In genomic region chr11:95506777-95507176, GRCh38 we compare ENCODE assay signal across 19 cellular contexts.
"Had no signal": no experiment of that assay in that cellular context is flagged by ENCODE, and none has a peak within 500 bp of the region (broad histone marks: within the 10 kb centered on the region; RNA-seq: fewer than 3 reads in every experiment).

No MANE protein-coding gene starts in this region.

- H3K9me3 Mint-ChIP-seq: activated naive CD8-positive, alpha-beta T cell treated with anti-CD3 and anti-CD28 coated beads for 36 hours; effector memory CD8-positive, alpha-beta T cell; naive thymus-derived CD8-positive, alpha-beta T cell had no signal

- H3K9me3 ChIP-seq: body of pancreas, gastrocnemius medialis, psoas muscle, thoracic aorta had no signal

- H3K36me3 Mint-ChIP-seq: activated naive CD8-positive, alpha-beta T cell treated with anti-CD3 and anti-CD28 coated beads for 36 hours; naive thymus-derived CD8-positive, alpha-beta T cell had no signal

- H3K27me3 ChIP-seq: body of pancreas, gastrocnemius medialis had no signal

- H3K36me3 ChIP-seq: gastrocnemius medialis, thoracic aorta, WERI-Rb-1 had no signal

- ATAC-seq: body of pancreas; effector memory CD8-positive, alpha-beta T cell; gastrocnemius medialis; naive thymus-derived CD8-positive, alpha-beta T cell; psoas muscle; right cardiac atrium had no signal

- H3K27ac Mint-ChIP-seq: activated naive CD8-positive, alpha-beta T cell treated with anti-CD3 and anti-CD28 coated beads for 36 hours; effector memory CD8-positive, alpha-beta T cell; naive thymus-derived CD8-positive, alpha-beta T cell had no signal

- H3K4me3 Mint-ChIP-seq: activated naive CD8-positive, alpha-beta T cell treated with anti-CD3 and anti-CD28 coated beads for 36 hours; effector memory CD8-positive, alpha-beta T cell; naive thymus-derived CD8-positive, alpha-beta T cell had no signal

- DNase-seq: activated CD4-positive, alpha-beta T cell treated with anti-CD3 and anti-CD28 coated beads for 1 hour; activated CD4-positive, alpha-beta T cell treated with anti-CD3 and anti-CD28 coated beads, Interleukin-2, amount 50 U/mL, for 48 hours; activated gamma-delta T cell treated with Interleukin-2 at 50 U/mL for 16 hours; activated naive CD8-positive, alpha-beta T cell treated with anti-CD3 and anti-CD28 coated beads for 36 hours; amygdala; body of pancreas; dermis blood vessel endothelial cell; effector memory CD8-positive, alpha-beta T cell; gastrocnemius medialis; head of caudate nucleus; kidney glomerular epithelial cell; mesendoderm; naive thymus-derived CD8-positive, alpha-beta T cell; psoas muscle; right cardiac atrium; small intestine; stimulated activated CD4-positive, alpha-beta T cell treated with anti-CD3 and anti-CD28 coated beads, Interleukin-4, amount 100 ng/mL, for 1 hour; WERI-Rb-1 had no signal

- H3K4me3 ChIP-seq: body of pancreas, gastrocnemius medialis, psoas muscle, thoracic aorta had no signal

- H3K4me1 ChIP-seq: body of pancreas, gastrocnemius medialis, psoas muscle had no signal

- H3K27ac ChIP-seq: body of pancreas, gastrocnemius medialis, psoas muscle, thoracic aorta, WERI-Rb-1 had no signal

- FAIRE-seq: small intestine had no signal
